ENCODE assay signal across 22 cellular contexts in the genomic region with DNA sequence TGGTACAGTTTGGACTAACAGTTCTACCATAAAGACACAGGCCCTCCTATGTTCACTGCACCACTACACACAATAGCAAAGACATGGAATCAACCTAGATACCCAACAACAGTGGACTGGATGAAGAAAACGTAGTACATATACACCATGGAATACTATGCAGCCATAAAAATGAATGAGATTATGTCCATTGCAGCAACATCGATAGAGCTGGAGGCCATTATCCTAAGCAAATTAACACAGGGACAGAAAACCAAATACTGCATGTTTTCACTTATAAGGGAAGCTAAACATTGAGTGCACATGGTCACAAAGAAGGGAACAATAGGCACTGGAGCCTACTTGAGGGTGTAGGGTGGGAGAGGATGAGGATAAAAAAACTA.
DNase-seq lines count a peak whose midpoint lies in the region; TF ChIP-seq lines count a peak whose summit lies in the region.
"Had no signal": no experiment of that assay in that cellular context is flagged by ENCODE, and none has a peak within 500 bp of the region (broad histone marks: within the 10 kb centered on the region; RNA-seq: fewer than 3 reads in every experiment).

No MANE protein-coding gene starts in this region.

- H4K5ac ChIP-seq in mesendoderm (ENCODE audit: low read length), result no peak overlapping the region

- H3K4me1 ChIP-seq in ACC112 (ENCODE audit: control insufficient read depth, insufficient read depth, low read length, unreplicated experiment) (no peaks in the 10 kb centered on the region), HEK293 (ENCODE audit: control insufficient read depth, insufficient read depth, low read length) (no peaks in the 10 kb centered on the region), endodermal cell (ENCODE audit: control insufficient read depth, insufficient read depth, low read length) (no peaks in the 10 kb centered on the region), parathyroid adenoma (no peaks in the 10 kb centered on the region), trophoblast cell (ENCODE audit: control insufficient read depth in 1 of 2, insufficient read depth in 2 of 2, low read length in 2 of 2) (no peaks in the 10 kb centered on the region), Karpas-422 (ENCODE audit: low read length) (peaks cover 2% of the 10 kb centered on the region; the same call in 1 of the 2 replicates), mesendoderm (ENCODE audit: control insufficient read depth, low read depth, low read length) (no peaks in the 10 kb centered on the region), mesenchymal stem cell (ENCODE audit: control insufficient read depth, insufficient read depth, low read depth, low read length) (no peaks in the 10 kb centered on the region)
- H3K4me1 ChIP-seq: BLaER1 treated with 17β-estradiol and CSF1 and Interleukin-3, amounts not matched to agents 10 nM and 100 nM; HAP-1; SJCRH30 had no signal

- no peak overlapping the region for H2BK15ac ChIP-seq in mesendoderm (replicated peaks; ENCODE audit: low read depth)
- H2BK15ac ChIP-seq in mesenchymal stem cell (ENCODE audit: low read depth, poor library complexity, severe bottlenecking), result no peak overlapping the region

- no peak overlapping the region for H3K27ac Mint-ChIP-seq in endodermal cell
- H3K27ac Mint-ChIP-seq: CD4-positive, alpha-beta memory T cell had no signal

- H3K9ac ChIP-seq in endodermal cell (ENCODE audit: extremely low read depth, low read length, poor library complexity, severe bottlenecking), result no peak overlapping the region
- H3K9ac ChIP-seq in parathyroid adenoma, result no peak overlapping the region
- H3K9ac ChIP-seq in trophoblast cell (ENCODE audit: low read length), result no peak overlapping the region
- no peak overlapping the region for H3K9ac ChIP-seq in Karpas-422 (ENCODE audit: low read length)
- no peak overlapping the region for H3K9ac ChIP-seq in mesendoderm (ENCODE audit: low read length)
- no peak overlapping the region for H3K9ac ChIP-seq in mesenchymal stem cell (ENCODE audit: low read length)
- H3K9ac ChIP-seq: BLaER1 treated with 17β-estradiol and CSF1 and Interleukin-3, amounts not matched to agents 10 nM and 100 nM; GM23248 had no signal

- H2BK5ac ChIP-seq in trophoblast cell (ENCODE audit: low read depth, low read length, poor library complexity), result no peak overlapping the region
- no peak overlapping the region for H2BK5ac ChIP-seq in mesendoderm (ENCODE audit: low read length)
- no peak overlapping the region for H2BK5ac ChIP-seq in mesenchymal stem cell (ENCODE audit: low read depth, low read length, poor library complexity, severe bottlenecking)

- H4K8ac ChIP-seq in trophoblast cell (ENCODE audit: low read depth, low read length) (no peak overlapping the region), mesendoderm (ENCODE audit: low read depth, low read length) (no peak overlapping the region), mesenchymal stem cell (ENCODE audit: low read length) (no peak overlapping the region)

- H3K18ac ChIP-seq in trophoblast cell (ENCODE audit: low read length), result no peak overlapping the region
- no peak overlapping the region for H3K18ac ChIP-seq in mesendoderm (ENCODE audit: low read length)
- no peak overlapping the region for H3K18ac ChIP-seq in mesenchymal stem cell (ENCODE audit: low read depth in 1 of 2, low read length in 2 of 2)

- H3K23ac ChIP-seq in trophoblast cell (ENCODE audit: low read length), result no peak overlapping the region
- no peak overlapping the region for H3K23ac ChIP-seq in mesendoderm (ENCODE audit: low read length)
- no peak overlapping the region for H3K23ac ChIP-seq in mesenchymal stem cell (ENCODE audit: low read length in 2 of 2)

- no peak overlapping the region for H3K4me2 ChIP-seq in parathyroid adenoma (ENCODE audit: low read length)
- no peak overlapping the region for H3K4me2 ChIP-seq in trophoblast cell (ENCODE audit: low read length)
- no peak overlapping the region for H3K4me2 ChIP-seq in Karpas-422 (ENCODE audit: low read depth, low read length, poor library complexity, severe bottlenecking)
- H3K4me2 ChIP-seq in mesendoderm (ENCODE audit: low read length), result no peak overlapping the region
- no peak overlapping the region for H3K4me2 ChIP-seq in mesenchymal stem cell (ENCODE audit: low read length, poor library complexity, severe bottlenecking)
- H3K4me2 ChIP-seq: BLaER1 treated with 17β-estradiol and CSF1 and Interleukin-3, amounts not matched to agents 10 nM and 100 nM had no signal

- peaks cover 63% of the 10 kb centered on the region for H3K9me3 Mint-ChIP-seq in endodermal cell

- H3K14ac ChIP-seq in trophoblast cell (ENCODE audit: low read length), result no peak overlapping the region
- no peak overlapping the region for H3K14ac ChIP-seq in mesenchymal stem cell (ENCODE audit: low read length in 2 of 2)

- H2AK5ac ChIP-seq in trophoblast cell (ENCODE audit: low read length) (no peak overlapping the region), mesendoderm (ENCODE audit: low read length) (no peak overlapping the region), mesenchymal stem cell (ENCODE audit: low read length, severe bottlenecking) (no peak overlapping the region)

- H4K12ac ChIP-seq in trophoblast cell (ENCODE audit: low read depth, low read length), result no peak overlapping the region

- TF ChIP-seq CTCF in HEK293 (tag by site-specific recombination; IDR thresholded peaks at IDR 0.05) (no peak), endodermal cell (conservative IDR thresholded peaks at IDR 0.05) (no peak), parathyroid adenoma (IDR thresholded peaks at IDR 0.05) (no peak)

- H3K36me3 ChIP-seq in ACC112 (ENCODE audit: insufficient read depth, low read length) (no peaks in the 10 kb centered on the region), HEK293 (ENCODE audit: control insufficient read depth in 2 of 2, insufficient read depth in 1 of 2, low read length in 2 of 2) (peaks cover 0 to 4% of the 10 kb centered on the region in 2 experiments; a peak in 1 of 3 replicates), endodermal cell (ENCODE audit: control insufficient read depth, insufficient read depth, low read length) (peaks cover 15% of the 10 kb centered on the region), parathyroid adenoma (ENCODE audit: control insufficient read depth, insufficient read depth, low read length) (no peaks in the 10 kb centered on the region), trophoblast cell (ENCODE audit: control insufficient read depth in 1 of 2, insufficient read depth in 2 of 2, low read length in 2 of 2) (no peaks in the 10 kb centered on the region), Karpas-422 (ENCODE audit: insufficient read depth, low read length) (no peaks in the 10 kb centered on the region; the same call in 1 of the 2 replicates), mesendoderm (ENCODE audit: control insufficient read depth, insufficient read depth, low read length) (no peaks in the 10 kb centered on the region), mesenchymal stem cell (ENCODE audit: control insufficient read depth in 1 of 2, insufficient read depth in 2 of 2, low read depth in 1 of 2, low read length in 2 of 2) (peaks cover 0 to 3% of the 10 kb centered on the region in 2 experiments)
- H3K36me3 ChIP-seq: HAP-1 had no signal

- H3K4me3 ChIP-seq in ACC112 (ENCODE audit: low read depth, low read length) (no peak overlapping the region), HEK293 (ENCODE audit: low read depth, low read length) (no peak overlapping the region), endodermal cell (ENCODE audit: low read length) (peak overlapping the region; percentile 53), parathyroid adenoma (ENCODE audit: low read depth, low read length) (no peak overlapping the region), trophoblast cell (ENCODE audit: low read depth, low read length) (no peak overlapping the region), Karpas-422 (ENCODE audit: low read length) (no peak overlapping the region), mesendoderm (ENCODE audit: low read length) (no peak overlapping the region), mesenchymal stem cell (ENCODE audit: insufficient read depth in 1 of 2, low read depth in 1 of 2, low read length in 2 of 2) (no peak overlapping the region)
- H3K4me3 ChIP-seq: BLaER1 treated with 17β-estradiol and CSF1 and Interleukin-3, amounts not matched to agents 10 nM and 100 nM; GM12878; GM23248; HAP-1; SJCRH30 had no signal

- 97 to 100% methylated on average over 2 of the region's 2 CpGs for WGBS in endodermal cell (ENCODE audit: insufficient coverage in 1 of 2, insufficient read length in 1 of 2), 2 experiments
- WGBS in trophoblast cell (ENCODE audit: extremely low coverage, insufficient coverage, insufficient read length), result no CpG with 5 or more reads among the region's 2 CpGs
- no CpG with 5 or more reads among the region's 2 CpGs for WGBS in mesendoderm (ENCODE audit: extremely low coverage, insufficient coverage, low lambda C conversion rate)
- 92% methylated on average over 2 of the region's 2 CpGs for WGBS in mesenchymal stem cell

- peak overlapping the region; percentile 61 for H3K27ac ChIP-seq in ACC112 (ENCODE audit: low read depth, low read length)
- H3K27ac ChIP-seq in HEK293 (ENCODE audit: extremely low read depth, low read depth, low read length), result no peak overlapping the region
- no peak overlapping the region for H3K27ac ChIP-seq in endodermal cell (ENCODE audit: low read depth, low read length)
- H3K27ac ChIP-seq in parathyroid adenoma, result peak overlapping the region; percentile 39
- no peak overlapping the region for H3K27ac ChIP-seq in trophoblast cell (ENCODE audit: low read depth, low read length)
- H3K27ac ChIP-seq in Karpas-422 (ENCODE audit: low read length), result no peak overlapping the region
- H3K27ac ChIP-seq in mesendoderm (ENCODE audit: low read depth, low read length), result no peak overlapping the region
- no peak overlapping the region for H3K27ac ChIP-seq in mesenchymal stem cell (ENCODE audit: low read length, poor library complexity, severe bottlenecking)
- H3K27ac ChIP-seq: BLaER1 treated with 17β-estradiol and CSF1 and Interleukin-3, amounts not matched to agents 10 nM and 100 nM; GM23248; SJCRH30 had no signal

- H4K91ac ChIP-seq in trophoblast cell (ENCODE audit: low read depth, low read length) (no peak overlapping the region), mesenchymal stem cell (ENCODE audit: low read length) (no peak overlapping the region)

- H2BK12ac ChIP-seq in trophoblast cell (ENCODE audit: low read length) (no peak overlapping the region), mesenchymal stem cell (ENCODE audit: low read length in 2 of 2) (no peak overlapping the region)

- no peak overlapping the region for H2BK120ac ChIP-seq in trophoblast cell (ENCODE audit: insufficient read depth, low read length, poor library complexity)
- no peak overlapping the region for H2BK120ac ChIP-seq in mesendoderm (ENCODE audit: low read depth, low read length)
- no peak overlapping the region for H2BK120ac ChIP-seq in mesenchymal stem cell (ENCODE audit: low read depth, low read length)

- H2AFZ ChIP-seq in ACC112 (ENCODE audit: low read length, unreplicated experiment) (no peak overlapping the region), parathyroid adenoma (no peak overlapping the region), trophoblast cell (ENCODE audit: insufficient read depth, low read length, poor library complexity) (no peak overlapping the region), Karpas-422 (ENCODE audit: low read length) (no peak overlapping the region), mesenchymal stem cell (ENCODE audit: low read depth, low read length) (no peak overlapping the region)
- H2AFZ ChIP-seq: GM23248 had no signal

- CTCF ChIA-PET in HEK293 (lab: Yijun Ruan, JAX), result no interaction called here

- no peak overlapping the region for H3K56ac ChIP-seq in mesendoderm (ENCODE audit: low read length)

- no peak for DNase-seq in endodermal cell
- DNase-seq in trophoblast cell, result no peak
- no peak for DNase-seq in Karpas-422
- no peak for DNase-seq in mesendoderm
- no peak for DNase-seq in mesenchymal stem cell
- DNase-seq: ACHN; CD4-positive, alpha-beta memory T cell; DND-41; GM23248; MV-4-11; NCI-H1694; NCI-H2081; NCI-H2171; NCI-H524 treated with DMSO at 0.1 percent for 48 hours; NCI-H82; SJCRH30 had no signal

- no peaks in the 10 kb centered on the region for H4K20me1 ChIP-seq in Karpas-422 (ENCODE audit: insufficient read depth, low read depth, low read length)
- H4K20me1 ChIP-seq: BLaER1 treated with 17β-estradiol and CSF1 and Interleukin-3, amounts not matched to agents 10 nM and 100 nM had no signal

- H3K79me2 ChIP-seq in ACC112 (ENCODE audit: control insufficient read depth, insufficient read depth, low read length, unreplicated experiment) (no peaks in the 10 kb centered on the region), parathyroid adenoma (peaks cover 9% of the 10 kb centered on the region), trophoblast cell (ENCODE audit: control insufficient read depth, insufficient read depth, low read length, poor library complexity) (no peaks in the 10 kb centered on the region), Karpas-422 (ENCODE audit: low read length) (no peaks in the 10 kb centered on the region), mesendoderm (ENCODE audit: control insufficient read depth, insufficient read depth, low read length) (no peaks in the 10 kb centered on the region)

- POLR2A ChIA-PET in HEK293 (lab: Yijun Ruan, JAX), result no interaction called here

- H3K27me3 ChIP-seq in ACC112 (ENCODE audit: insufficient read depth, low read length) (no peaks in the 10 kb centered on the region), endodermal cell (ENCODE audit: control insufficient read depth, insufficient read depth, low read length, poor library complexity, severe bottlenecking) (no peaks in the 10 kb centered on the region), parathyroid adenoma (ENCODE audit: control insufficient read depth, insufficient read depth, low read length) (no peaks in the 10 kb centered on the region), trophoblast cell (ENCODE audit: insufficient read depth, low read length) (no peaks in the 10 kb centered on the region), Karpas-422 (ENCODE audit: low read length) (no peaks in the 10 kb centered on the region), mesendoderm (ENCODE audit: insufficient read depth, low read length, poor library complexity) (no peaks in the 10 kb centered on the region), mesenchymal stem cell (ENCODE audit: control insufficient read depth in 1 of 2, insufficient read depth in 1 of 2, low read length in 2 of 2) (no peaks in the 10 kb centered on the region)
- H3K27me3 ChIP-seq: BLaER1 treated with 17β-estradiol and CSF1 and Interleukin-3, amounts not matched to agents 10 nM and 100 nM; SJCRH30 had no signal

- no peaks in the 10 kb centered on the region for H3K4me1 Mint-ChIP-seq in endodermal cell

- H3K4ac ChIP-seq in trophoblast cell (ENCODE audit: low read depth, low read length), result no peak overlapping the region
- no peak overlapping the region for H3K4ac ChIP-seq in mesendoderm (ENCODE audit: low read depth, low read length)
- no peak overlapping the region for H3K4ac ChIP-seq in mesenchymal stem cell (ENCODE audit: low read depth in 1 of 2, low read length in 2 of 2)

- H3K79me1 ChIP-seq in trophoblast cell (ENCODE audit: low read length), result no peaks in the 10 kb centered on the region
- H3K79me1 ChIP-seq in mesendoderm (ENCODE audit: low read length), result no peaks in the 10 kb centered on the region
- peaks cover 9% of the 10 kb centered on the region for H3K79me1 ChIP-seq in mesenchymal stem cell (replicated peaks; ENCODE audit: low read length, poor library complexity, severe bottlenecking)

- H3K4me3 Mint-ChIP-seq in endodermal cell, result no peak overlapping the region
- H3K4me3 Mint-ChIP-seq: CD4-positive, alpha-beta memory T cell had no signal

- no peaks in the 10 kb centered on the region for H3K9me2 ChIP-seq in Karpas-422 (replicated peaks; ENCODE audit: insufficient read depth, low read length)

- H3K36me3 Mint-ChIP-seq in endodermal cell (ENCODE audit: low read depth), result peaks cover 35% of the 10 kb centered on the region

- H3K9me3 ChIP-seq in HEK293 (ENCODE audit: control insufficient read depth, insufficient read depth, low read depth, low read length), result peaks cover 2% of the 10 kb centered on the region; the same call in 1 of the 2 replicates
- peaks cover 76% of the 10 kb centered on the region for H3K9me3 ChIP-seq in endodermal cell (ENCODE audit: control insufficient read depth, low read length)
- no peaks in the 10 kb centered on the region for H3K9me3 ChIP-seq in parathyroid adenoma (ENCODE audit: control insufficient read depth, low read length)
- H3K9me3 ChIP-seq in trophoblast cell (ENCODE audit: insufficient read depth, low read depth, low read length), result no peaks in the 10 kb centered on the region
- H3K9me3 ChIP-seq in Karpas-422 (ENCODE audit: low read length), result peaks cover 7% of the 10 kb centered on the region; the same call in 1 of the 2 replicates
- peaks cover 12% of the 10 kb centered on the region for H3K9me3 ChIP-seq in mesenchymal stem cell (ENCODE audit: control insufficient read depth, low read length)
- H3K9me3 ChIP-seq: HAP-1 had no signal

- H3K27me3 Mint-ChIP-seq in endodermal cell (ENCODE audit: insufficient read depth), result no peaks in the 10 kb centered on the region
- H3K27me3 Mint-ChIP-seq: CD4-positive, alpha-beta memory T cell had no signal

Comparison
In these comparisons a context has a peak if more than half of its experiments do, and no peak if none do; other contexts are left out.
1. H3K27ac ChIP-seq: peak in ACC112 (single experiment) and parathyroid adenoma (single experiment); none in HEK293 (single experiment), endodermal cell (single experiment), trophoblast cell (single experiment), Karpas-422 (single experiment), mesendoderm (single experiment) and mesenchymal stem cell (single experiment).